ENCODE assay signal across 12 cellular contexts in genomic region chr1:236039736-236040670, GRCh38. TPM values are rescaled to one million over a fixed set of nuclear protein-coding genes. Genes with fewer than 3 reads are reported as not detected.
DNase-seq lines count a peak whose midpoint lies in the region; ATAC-seq and TF ChIP-seq lines count a peak whose summit lies in the region.
"Had no signal": no experiment of that assay in that cellular context is flagged by ENCODE, and none has a peak within 500 bp of the region (broad histone marks: within the 10 kb centered on the region; RNA-seq: fewer than 3 reads in every experiment).

No MANE protein-coding gene starts in this region.

- no peaks in the 10 kb centered on the region for H3K4me1 Mint-ChIP-seq in activated T-helper 2 cell treated with anti-CD3 and anti-CD28 coated beads, Interferon-gamma antibody, Interleukin-2, Interleukin-4, amounts not matched to agents 10 μg/mL and 5 μg/mL and 100 μg/mL, durations not matched to agents 14 hours and 24 hours and 36 hours (ENCODE audit: low read depth)

- no peaks in the 10 kb centered on the region for H3K27me3 ChIP-seq in BJ (ENCODE audit: control insufficient read depth, insufficient read depth, low read length)
- H3K27me3 ChIP-seq in psoas muscle (ENCODE audit: insufficient read depth in 3 of 3, low read length in 2 of 3), result no peaks in the 10 kb centered on the region
- no peaks in the 10 kb centered on the region for H3K27me3 ChIP-seq in foreskin keratinocyte

- intact Hi-C loops in Right ventricle myocardium superior (cut with DNase I) (no loop called here), psoas muscle (cut with DNase I) (no loop called here)
- intact Hi-C loops in activated T-helper 2 cell treated with anti-CD3 and anti-CD28 coated beads, Interferon-gamma antibody, Interleukin-2, Interleukin-4, amounts not matched to agents 10 μg/mL and 5 μg/mL and 100 μg/mL, durations not matched to agents 14 hours and 24 hours and 36 hours (cut with micrococcal nuclease), result no loop called here

- no peak overlapping the region for H3K4me3 Mint-ChIP-seq in activated T-helper 2 cell treated with anti-CD3 and anti-CD28 coated beads, Interferon-gamma antibody, Interleukin-2, Interleukin-4, amounts not matched to agents 10 μg/mL and 5 μg/mL and 100 μg/mL, durations not matched to agents 14 hours and 24 hours and 36 hours (ENCODE audit: low read depth)

- H3K36me3 Mint-ChIP-seq in activated naive CD4-positive, alpha-beta T cell treated with anti-CD3 and anti-CD28 coated beads, Interleukin-2, amount 50 U/mL, for 72 hours, result peaks cover 0 to 9% of the 10 kb centered on the region in 2 donors
- H3K36me3 Mint-ChIP-seq in activated T-helper 2 cell treated with anti-CD3 and anti-CD28 coated beads, Interferon-gamma antibody, Interleukin-2, Interleukin-4, amounts not matched to agents 10 μg/mL and 5 μg/mL and 100 μg/mL, durations not matched to agents 14 hours and 24 hours and 36 hours (ENCODE audit: low read depth), result no peaks in the 10 kb centered on the region

- H3K27ac Mint-ChIP-seq in activated naive CD4-positive, alpha-beta T cell treated with anti-CD3 and anti-CD28 coated beads, Interleukin-2, amount 50 U/mL, for 72 hours, result no peak overlapping the region
- no peak overlapping the region for H3K27ac Mint-ChIP-seq in activated T-helper 2 cell treated with anti-CD3 and anti-CD28 coated beads, Interferon-gamma antibody, Interleukin-2, Interleukin-4, amounts not matched to agents 10 μg/mL and 5 μg/mL and 100 μg/mL, durations not matched to agents 14 hours and 24 hours and 36 hours

- DNase-seq in BJ (ENCODE audit: low read depth) (peak; percentile 59), NCI-H748 (lab: John Stamatoyannopoulos, UW; ENCODE audit: unreplicated experiment) (peak; percentile 66), Right ventricle myocardium superior (no peak), psoas muscle (peak in 1 of 2 donors; percentile 36), occipital lobe (lab: John Stamatoyannopoulos, UW) (no peak), foreskin keratinocyte (no peak)
- no peak for DNase-seq in activated naive CD4-positive, alpha-beta T cell treated with anti-CD3 and anti-CD28 coated beads, Interleukin-2, amount 50 U/mL, for 72 hours (ENCODE audit: low spot score in 2 of 2)
- DNase-seq in activated T-helper 2 cell treated with anti-CD3 and anti-CD28 coated beads, Interferon-gamma antibody, Interleukin-2, Interleukin-4, amounts not matched to agents 10 μg/mL and 5 μg/mL and 100 μg/mL, durations not matched to agents 14 hours and 24 hours and 36 hours (ENCODE audit: low spot score), result no peak
- DNase-seq: midbrain; stimulated activated naive CD4-positive, alpha-beta T cell; T1000 had no signal

- H3K4me1 ChIP-seq in psoas muscle, result no peaks in the 10 kb centered on the region
- no peaks in the 10 kb centered on the region for H3K4me1 ChIP-seq in foreskin keratinocyte

- H3K27ac ChIP-seq in psoas muscle, result no peak overlapping the region
- no peak overlapping the region for H3K27ac ChIP-seq in foreskin keratinocyte

- 47 to 57% (median 48%) methylated on average over 13 of the region's 13 CpGs for WGBS in psoas muscle, 3 donors

- peaks cover 16% of the 10 kb centered on the region for H3K27me3 Mint-ChIP-seq in activated T-helper 2 cell treated with anti-CD3 and anti-CD28 coated beads, Interferon-gamma antibody, Interleukin-2, Interleukin-4, amounts not matched to agents 10 μg/mL and 5 μg/mL and 100 μg/mL, durations not matched to agents 14 hours and 24 hours and 36 hours (ENCODE audit: low read depth)

- no peaks in the 10 kb centered on the region for H3K9me3 Mint-ChIP-seq in activated naive CD4-positive, alpha-beta T cell treated with anti-CD3 and anti-CD28 coated beads, Interleukin-2, amount 50 U/mL, for 72 hours
- no peaks in the 10 kb centered on the region for H3K9me3 Mint-ChIP-seq in activated T-helper 2 cell treated with anti-CD3 and anti-CD28 coated beads, Interferon-gamma antibody, Interleukin-2, Interleukin-4, amounts not matched to agents 10 μg/mL and 5 μg/mL and 100 μg/mL, durations not matched to agents 14 hours and 24 hours and 36 hours

- peak; percentile 84 for ATAC-seq in Right ventricle myocardium superior (ENCODE audit: poor library complexity)
- peak; percentile 37 to 75 (median 64) for ATAC-seq in psoas muscle
- no peak for ATAC-seq in activated naive CD4-positive, alpha-beta T cell treated with anti-CD3 and anti-CD28 coated beads, Interleukin-2, amount 50 U/mL, for 72 hours
- no peak for ATAC-seq in foreskin keratinocyte

- POLR2A ChIA-PET in BJ (lab: Charles Lee), result no interaction called here

- CTCF ChIA-PET in BJ (lab: Yijun Ruan, JAX), result interaction anchor here (0.6 to 1.7 kb wide), 4 partner anchors 9 to 844 kb away, joined by 3 to 6 read pairs (median 4); no protein-coding TSS in a partner anchor

- TF ChIP-seq CTCF in BJ (IDR thresholded peaks at IDR 0.05; ENCODE audit: insufficient read depth, low read depth, low read length), result no peak
- no peak for TF ChIP-seq CTCF in psoas muscle (IDR thresholded peaks at IDR 0.05)
- TF ChIP-seq CTCF in foreskin keratinocyte (conservative IDR thresholded peaks at IDR 0.05), result no peak

- no peaks in the 10 kb centered on the region for H3K9me3 ChIP-seq in psoas muscle

- H3K36me3 ChIP-seq in BJ (ENCODE audit: control insufficient read depth, insufficient read depth, low read length), result peaks cover 12% of the 10 kb centered on the region
- H3K36me3 ChIP-seq in psoas muscle (ENCODE audit: insufficient read depth in 1 of 2, low read depth in 1 of 2), result no peaks in the 10 kb centered on the region

- no peak overlapping the region for H3K4me3 ChIP-seq in BJ (ENCODE audit: low read depth, low read length)
- H3K4me3 ChIP-seq in psoas muscle, result no peak overlapping the region

RNA-seq across cellular contexts. Expression of gene NID1, which starts 24.9 kb away (rescaled TPM):
- polyA plus RNA-seq in BJ (2011; rRNA removed), result 116 and 182 TPM in 2 replicates
- polyA minus RNA-seq in BJ (2011; rRNA and poly(A)+ RNA removed), result 63.3 and 75.0 TPM in 2 replicates
- 51.2 TPM for total RNA-seq in Right ventricle myocardium superior
- total RNA-seq in psoas muscle, result 10 to 100 TPM; 12.0 to 31.8 (median 23.8) TPM
- 10 to 100 TPM; 13.1 to 23.7 (median 15.9) TPM for polyA plus RNA-seq in psoas muscle
- 17.6 TPM for total RNA-seq in occipital lobe
- under 1 TPM in 1 of 2 donors, not detected in 1; 0.70 TPM for total RNA-seq in activated naive CD4-positive, alpha-beta T cell treated with anti-CD3 and anti-CD28 coated beads, Interleukin-2, amount 50 U/mL, for 72 hours
- total RNA-seq in activated T-helper 2 cell treated with anti-CD3 and anti-CD28 coated beads, Interferon-gamma antibody, Interleukin-2, Interleukin-4, amounts not matched to agents 10 μg/mL and 5 μg/mL and 100 μg/mL, durations not matched to agents 14 hours and 24 hours and 36 hours, result 0.39 and 0.55 TPM in 2 replicates
- total RNA-seq in foreskin keratinocyte, result 8.5 and 17.5 TPM in 2 replicates
- 3.4 and 5.6 TPM in 2 replicates for polyA plus RNA-seq in foreskin keratinocyte
- total RNA-seq: OCI-LY7 had no signal

Comparison
In these comparisons a context has a peak if more than half of its experiments do, and no peak if none do; other contexts are left out.
1. DNase-seq: peak in BJ (single experiment) and NCI-H748 (single experiment); none in Right ventricle myocardium superior (single experiment), occipital lobe (single experiment), activated naive CD4-positive, alpha-beta T cell treated with anti-CD3 and anti-CD28 coated beads, Interleukin-2, amount 50 U/mL, for 72 hours (0 of 2), activated T-helper 2 cell treated with anti-CD3 and anti-CD28 coated beads, Interferon-gamma antibody, Interleukin-2, Interleukin-4, amounts not matched to agents 10 μg/mL and 5 μg/mL and 100 μg/mL, durations not matched to agents 14 hours and 24 hours and 36 hours (single experiment) and foreskin keratinocyte (0 of 2).
2. ATAC-seq: peak in Right ventricle myocardium superior (single experiment) and psoas muscle (4 of 4); none in activated naive CD4-positive, alpha-beta T cell treated with anti-CD3 and anti-CD28 coated beads, Interleukin-2, amount 50 U/mL, for 72 hours (0 of 2) and foreskin keratinocyte (single experiment).